In the genomic region with DNA sequence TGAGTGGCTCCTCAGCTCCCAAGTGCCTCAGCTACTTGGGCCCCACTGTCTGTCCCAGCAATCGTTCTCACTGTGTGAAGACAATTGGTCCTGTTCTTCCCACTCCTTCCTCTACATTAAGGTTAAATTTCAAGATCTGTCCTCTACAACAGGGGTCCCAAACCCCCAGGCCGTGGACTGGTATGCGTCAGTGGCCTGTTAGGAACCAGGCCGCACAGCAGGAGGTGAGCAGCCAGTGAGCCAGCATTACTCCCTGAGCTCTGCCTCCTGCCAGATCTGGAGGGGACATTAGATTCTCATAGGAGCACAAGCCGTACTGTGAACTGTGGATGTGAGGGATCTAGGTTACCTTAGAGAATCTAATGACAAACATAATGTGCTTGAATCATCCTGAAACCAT, we compare ENCODE assay signal across 23 cellular contexts.
"Had no signal": no experiment of that assay in that cellular context is flagged by ENCODE, and none has a peak within 500 bp of the region (broad histone marks: within the 10 kb centered on the region; RNA-seq: fewer than 3 reads in every experiment).

No MANE protein-coding gene starts in this region.

- ATAC-seq: naive thymus-derived CD8-positive, alpha-beta T cell had no signal

- H3K79me2 ChIP-seq: parathyroid adenoma had no signal

- H3K4me3 Mint-ChIP-seq: immature natural killer cell; naive thymus-derived CD8-positive, alpha-beta T cell; nephron; neural crest cell; stimulated activated naive CD8-positive, alpha-beta T cell treated with anti-CD3 and anti-CD28 coated beads, Interleukin-15, Interleukin-2, amounts not matched to agents 100 ng/mL and 50 ng/mL, for 24 hours; type B pancreatic cell had no signal

- H3K4me3 ChIP-seq: left ventricle myocardium inferior, lung, right atrium auricular region, right lobe of liver, smooth muscle cell, suprapubic skin, thoracic aorta, tibial artery, uterus had no signal

- H3K4me1 Mint-ChIP-seq: immature natural killer cell; naive thymus-derived CD8-positive, alpha-beta T cell had no signal

- H3K36me3 ChIP-seq: left ventricle myocardium inferior, neutrophil, right atrium auricular region, right lobe of liver, suprapubic skin, thoracic aorta, tibial artery, uterus had no signal

- H3K4me1 ChIP-seq: left ventricle myocardium inferior, parathyroid adenoma, right lobe of liver, suprapubic skin, uterus had no signal

- H3K9me3 ChIP-seq: left ventricle myocardium inferior, neutrophil, right atrium auricular region, right lobe of liver, suprapubic skin, thoracic aorta, tibial artery, uterus had no signal

- H3K36me3 Mint-ChIP-seq: immature natural killer cell; naive thymus-derived CD8-positive, alpha-beta T cell; type B pancreatic cell had no signal

- H3K9me3 Mint-ChIP-seq: neural crest cell had no signal

- H3K4me2 ChIP-seq: smooth muscle cell had no signal

- H3K27me3 Mint-ChIP-seq: progenitor cell of endocrine pancreas; stimulated activated naive CD8-positive, alpha-beta T cell treated with anti-CD3 and anti-CD28 coated beads, Interleukin-15, Interleukin-2, amounts not matched to agents 100 ng/mL and 50 ng/mL, for 24 hours had no signal

- DNase-seq: hypothalamus; immature natural killer cell; left ventricle myocardium inferior; naive thymus-derived CD8-positive, alpha-beta T cell; occipital lobe; right lobe of liver; stimulated activated CD4-positive, alpha-beta T cell treated with anti-CD3 and anti-CD28 coated beads, Interleukin-1b, Interleukin-23, amount 100 ng/mL, for 48 hours; stimulated activated CD4-positive, alpha-beta T cell treated with anti-CD3 and anti-CD28 coated beads, Interleukin-4, amount 100 ng/mL, for 1 hour; stimulated activated naive CD4-positive, alpha-beta T cell; tibial artery; uterus had no signal

- H3K9ac ChIP-seq: parathyroid adenoma had no signal

- H3K27ac ChIP-seq: left ventricle myocardium inferior, neutrophil, parathyroid adenoma, right atrium auricular region, right lobe of liver, suprapubic skin, thoracic aorta, tibial artery, uterus had no signal

- H3K27me3 ChIP-seq: neutrophil, right atrium auricular region, right lobe of liver, suprapubic skin, tibial artery, uterus had no signal

- H3K27ac Mint-ChIP-seq: immature natural killer cell; naive thymus-derived CD8-positive, alpha-beta T cell; nephron; progenitor cell of endocrine pancreas; stimulated activated naive CD8-positive, alpha-beta T cell treated with anti-CD3 and anti-CD28 coated beads, Interleukin-15, Interleukin-2, amounts not matched to agents 100 ng/mL and 50 ng/mL, for 24 hours; type B pancreatic cell had no signal

- H2AFZ ChIP-seq: parathyroid adenoma had no signal
